37 cellular contexts compared by ENCODE assay signal in genomic region chr3:58986654-58987053, GRCh38.
DNase-seq lines count a peak whose midpoint lies in the region; ATAC-seq, FAIRE-seq and TF ChIP-seq lines count a peak whose summit lies in the region.
"Had no signal": no experiment of that assay in that cellular context is flagged by ENCODE, and none has a peak within 500 bp of the region (broad histone marks: within the 10 kb centered on the region; RNA-seq: fewer than 3 reads in every experiment).

No MANE protein-coding gene starts in this region.

- BruUV-seq in K562 (replicated peaks; lab: Mats Ljungman, UMichigan) = no TSS peak

- peak overlapping the region; percentile 49 for H3K4me3 ChIP-seq in adipocyte (ENCODE audit: low read length)
- H3K4me3 ChIP-seq in astrocyte (ENCODE audit: insufficient read depth, low read depth, low read length) = no peak overlapping the region
- H3K4me3 ChIP-seq in K562 = no peak overlapping the region
- no peak overlapping the region for H3K4me3 ChIP-seq in effector memory CD4-positive, alpha-beta T cell (ENCODE audit: insufficient read depth, low read depth, low read length, poor library complexity, severe bottlenecking)
- H3K4me3 ChIP-seq in stomach = no peak overlapping the region
- H3K4me3 ChIP-seq: A549; BLaER1; BLaER1 treated with 17β-estradiol and CSF1 and Interleukin-3, amounts not matched to agents 10 nM and 100 nM had no signal

- no peak overlapping the region for H3K4me3 Mint-ChIP-seq in astrocyte (ENCODE audit: unreplicated experiment)
- H3K4me3 Mint-ChIP-seq: B cell; CD14-positive monocyte; CD4-positive, alpha-beta memory T cell; CD4-positive, alpha-beta T cell; CD4-positive, CD25-positive, alpha-beta regulatory T cell; CD8-positive, alpha-beta memory T cell; CD8-positive, alpha-beta T cell had no signal

- no peak for ATAC-seq in K562
- ATAC-seq: A549; CD8-positive, alpha-beta T cell had no signal

- no peak for TF ChIP-seq RAD21 in K562 (CRISPR knock-in tag; conservative IDR thresholded peaks at IDR 0.05 in 1 of 2, IDR thresholded peaks at IDR 0.05 in 1 of 2)

- H2AFZ ChIP-seq in astrocyte (ENCODE audit: low read depth, low read length) (no peak overlapping the region), K562 (ENCODE audit: low read depth, low read length) (no peak overlapping the region)

- no peak overlapping the region for H3K27ac Mint-ChIP-seq in astrocyte (ENCODE audit: unreplicated experiment)
- H3K27ac Mint-ChIP-seq: B cell; CD14-positive monocyte; CD4-positive, alpha-beta memory T cell; CD4-positive, alpha-beta T cell; CD4-positive, CD25-positive, alpha-beta regulatory T cell; CD8-positive, alpha-beta memory T cell; CD8-positive, alpha-beta T cell had no signal

- POLR2A ChIA-PET in K562 (lab: Yijun Ruan, JAX) = interaction anchor here (0.6 to 1.3 kb wide), 3 partner anchors 8 to 16 kb away, joined by 3 to 4 read pairs (median 3); no protein-coding TSS in a partner anchor

- FAIRE-seq in GM19239 (lab: Jason Lieb, UNC) = peak; percentile 23
- peak; percentile 9 for FAIRE-seq in astrocyte (lab: Jason Lieb, UNC)
- FAIRE-seq in K562 (lab: Jason Lieb, UNC) = no peak
- FAIRE-seq: A204.1, A549, D721Med had no signal

- in situ Hi-C loops in K562 (cut with MboI) = no loop called here

- no peak for TF ChIP-seq EP300 in K562 (IDR thresholded peaks at IDR 0.05; ENCODE audit: low read length)
- TF ChIP-seq EP300 in stomach (IDR thresholded peaks at IDR 0.05) = no peak

- no peaks in the 10 kb centered on the region for H3K4me1 Mint-ChIP-seq in astrocyte (ENCODE audit: low read depth, unreplicated experiment)
- H3K4me1 Mint-ChIP-seq: B cell; CD14-positive monocyte; CD4-positive, alpha-beta memory T cell; CD4-positive, CD25-positive, alpha-beta regulatory T cell; CD8-positive, alpha-beta memory T cell had no signal

- H3K79me2 ChIP-seq in astrocyte (ENCODE audit: insufficient read depth, low read length) = no peaks in the 10 kb centered on the region
- no peaks in the 10 kb centered on the region for H3K79me2 ChIP-seq in K562 (ENCODE audit: control insufficient read depth, insufficient read depth, low read length)

- peaks cover 2% of the 10 kb centered on the region for H3K36me3 Mint-ChIP-seq in astrocyte (ENCODE audit: low read depth, unreplicated experiment)
- H3K36me3 Mint-ChIP-seq: CD14-positive monocyte; CD4-positive, alpha-beta memory T cell; CD4-positive, CD25-positive, alpha-beta regulatory T cell; CD8-positive, alpha-beta memory T cell; CD8-positive, alpha-beta T cell had no signal

- CTCF ChIA-PET in K562 (lab: Yijun Ruan, JAX; ENCODE audit: low intra/inter-chr PET ratio) = no interaction called here

- whole genome bisulfite sequencing in K562 (ENCODE audit: insufficient coverage, low coverage, missing lambda C conversion rate) = 7% methylated on average over 3 of the region's 4 CpGs
- 75 to 85% (median 81%) methylated on average over 4 of the region's 4 CpGs for WGBS in stomach, 5 donors

- H3K27ac ChIP-seq in astrocyte (ENCODE audit: low read depth, low read length) (no peak overlapping the region), K562 (ENCODE audit: extremely low read depth, low read depth, low read length) (no peak overlapping the region), stomach (no peak overlapping the region)
- H3K27ac ChIP-seq in effector memory CD4-positive, alpha-beta T cell (ENCODE audit: insufficient read depth, low read length, poor library complexity, severe bottlenecking) = no peak overlapping the region
- H3K27ac ChIP-seq: 22Rv1; A549; BLaER1; BLaER1 treated with 17β-estradiol and CSF1 and Interleukin-3, amounts not matched to agents 10 nM and 100 nM; C4-2B had no signal

- intact Hi-C loops in K562 (cut with micrococcal nuclease) (no loop called here), stomach (cut with DNase I; ENCODE audit: low total_unique reads) (no loop called here)

- DNase-seq in GM19239 (ENCODE audit: insufficient read length, low spot score) = no peak
- no peak for DNase-seq in adipocyte (ENCODE audit: low read depth)
- no peak for DNase-seq in astrocyte (ENCODE audit: low read depth)
- no peak for DNase-seq in K562 (ENCODE audit: extremely low read depth in 1 of 4, low spot score in 3 of 4)
- no peak for DNase-seq in NCI-H345 (lab: John Stamatoyannopoulos, UW)
- no peak for DNase-seq in effector memory CD4-positive, alpha-beta T cell
- no peak for DNase-seq in NCI-H2171 (lab: John Stamatoyannopoulos, UW)
- no peak for DNase-seq in stomach
- DNase-seq: 8988T; ACHN; AML-193; BE2C; C1 segment of cervical spinal cord; Caco-2; Calu3; CD4-positive, alpha-beta memory T cell; CD4-positive, alpha-beta T cell; CD4-positive, CD25-positive, alpha-beta regulatory T cell; CD8-positive, alpha-beta memory T cell; CD8-positive, alpha-beta T cell; COR-L47; DMS 273 treated with DMSO at 0.1 percent for 48 hours; DMS153; DMS53; DMS79; DMS79 treated with DMSO at 0.1 percent for 48 hours; DND-41; EL had no signal

- TF ChIP-seq CTCF in astrocyte (IDR thresholded peaks at IDR 0.05; ENCODE audit: insufficient read depth, low read depth, low read length) = no peak
- TF ChIP-seq CTCF in K562 (IDR thresholded peaks at IDR 0.05 in 2 of 3, conservative IDR thresholded peaks at IDR 0.05 in 1 of 3; ENCODE audit: insufficient read depth in 2 of 3, low read depth in 1 of 3, low read length in 3 of 3) = no peak
- TF ChIP-seq CTCF in stomach (IDR thresholded peaks at IDR 0.05) = no peak

- TF ChIP-seq POLR2A in K562 (conservative IDR thresholded peaks at IDR 0.05) (no peak), stomach (IDR thresholded peaks at IDR 0.05) (no peak)

- no peaks in the 10 kb centered on the region for H3K9me1 ChIP-seq in K562 (ENCODE audit: control insufficient read depth, insufficient read depth, low read length)

- no peak overlapping the region for H3K4me2 ChIP-seq in astrocyte (ENCODE audit: low read length)
- no peak overlapping the region for H3K4me2 ChIP-seq in K562 (ENCODE audit: insufficient read depth, low read length)
- H3K4me2 ChIP-seq: A549; BLaER1; BLaER1 treated with 17β-estradiol and CSF1 and Interleukin-3, amounts not matched to agents 10 nM and 100 nM had no signal

- H3K4me1 ChIP-seq in adipocyte (ENCODE audit: control insufficient read depth, insufficient read depth, low read length) (peaks cover 19% of the 10 kb centered on the region), astrocyte (ENCODE audit: insufficient read depth, low read length) (peaks cover 13% of the 10 kb centered on the region), K562 (replicated peaks in 1 of 2; ENCODE audit: control insufficient read depth in 2 of 2, insufficient read depth in 2 of 2, low read length in 2 of 2) (no peaks in the 10 kb centered on the region), stomach (no peaks in the 10 kb centered on the region)
- H3K4me1 ChIP-seq in effector memory CD4-positive, alpha-beta T cell (ENCODE audit: control insufficient read depth, insufficient read depth, low read length, poor library complexity, severe bottlenecking) = no peaks in the 10 kb centered on the region
- H3K4me1 ChIP-seq: A549, BE2C, BLaER1, Caco-2 had no signal

- H3K9me3 Mint-ChIP-seq in astrocyte (ENCODE audit: unreplicated experiment) = peaks cover 3% of the 10 kb centered on the region
- H3K9me3 Mint-ChIP-seq: CD14-positive monocyte; CD4-positive, alpha-beta T cell; CD8-positive, alpha-beta T cell had no signal

- H3K9me3 ChIP-seq in adipocyte (ENCODE audit: control insufficient read depth, low read length) (peaks cover 8% of the 10 kb centered on the region), astrocyte (ENCODE audit: insufficient read depth, low read depth, low read length) (no peaks in the 10 kb centered on the region), K562 (replicated peaks; ENCODE audit: control insufficient read depth, insufficient read depth, low read depth, low read length) (no peaks in the 10 kb centered on the region), stomach (peaks cover 0 to 10% (median 7%) of the 10 kb centered on the region in 4 donors)
- H3K9me3 ChIP-seq in effector memory CD4-positive, alpha-beta T cell (ENCODE audit: control insufficient read depth, low read length) = no peaks in the 10 kb centered on the region
- H3K9me3 ChIP-seq: BE2C, Caco-2 had no signal

- no peak overlapping the region for H3K9ac ChIP-seq in adipocyte (ENCODE audit: low read length)
- no peak overlapping the region for H3K9ac ChIP-seq in astrocyte (ENCODE audit: low read length)
- no peak overlapping the region for H3K9ac ChIP-seq in K562 (ENCODE audit: insufficient read depth in 1 of 2, low read depth in 2 of 2, low read length in 2 of 2)
- H3K9ac ChIP-seq: BLaER1; BLaER1 treated with 17β-estradiol and CSF1 and Interleukin-3, amounts not matched to agents 10 nM and 100 nM had no signal

- no peaks in the 10 kb centered on the region for H3K36me3 ChIP-seq in adipocyte (ENCODE audit: control insufficient read depth, insufficient read depth, low read length, severe bottlenecking)
- no peaks in the 10 kb centered on the region for H3K36me3 ChIP-seq in astrocyte (ENCODE audit: insufficient read depth, low read length)
- no peaks in the 10 kb centered on the region for H3K36me3 ChIP-seq in K562 (ENCODE audit: control insufficient read depth, insufficient read depth, low read length)
- H3K36me3 ChIP-seq in effector memory CD4-positive, alpha-beta T cell (ENCODE audit: control insufficient read depth, insufficient read depth, low read length) = no peaks in the 10 kb centered on the region
- H3K36me3 ChIP-seq in stomach = no peaks in the 10 kb centered on the region
- H3K36me3 ChIP-seq: BE2C had no signal

- H4K20me1 ChIP-seq in astrocyte (ENCODE audit: insufficient read depth, low read length) (no peaks in the 10 kb centered on the region), K562 (replicated peaks; ENCODE audit: control insufficient read depth, insufficient read depth, low read length) (no peaks in the 10 kb centered on the region)
- H4K20me1 ChIP-seq: BLaER1; BLaER1 treated with 17β-estradiol and CSF1 and Interleukin-3, amounts not matched to agents 10 nM and 100 nM had no signal

- H3K27me3 Mint-ChIP-seq in astrocyte (ENCODE audit: low read depth, unreplicated experiment) = no peaks in the 10 kb centered on the region
- H3K27me3 Mint-ChIP-seq: B cell; CD4-positive, CD25-positive, alpha-beta regulatory T cell had no signal

- H3K27me3 ChIP-seq in adipocyte (replicated peaks; ENCODE audit: control insufficient read depth, insufficient read depth, low read length) (no peaks in the 10 kb centered on the region), astrocyte (ENCODE audit: insufficient read depth, low read length) (no peaks in the 10 kb centered on the region), K562 (ENCODE audit: control insufficient read depth in 2 of 2, insufficient read depth in 2 of 2, low read length in 2 of 2) (no peaks in the 10 kb centered on the region), stomach (no peaks in the 10 kb centered on the region)
- H3K27me3 ChIP-seq in effector memory CD4-positive, alpha-beta T cell (replicated peaks; ENCODE audit: control insufficient read depth, insufficient read depth, low read length, poor library complexity, severe bottlenecking) = no peaks in the 10 kb centered on the region
- H3K27me3 ChIP-seq: BE2C; BLaER1; BLaER1 treated with 17β-estradiol and CSF1 and Interleukin-3, amounts not matched to agents 10 nM and 100 nM had no signal

TF ChIP-seq in K562, 482 proteins besides CTCF, POLR2A, EP300 and RAD21 (continues in another document):
- no peak for TF ChIP-seq TBP (optimal IDR thresholded peaks at IDR 0.05; ENCODE audit: low read depth, low read length)
- TF ChIP-seq POLR2AphosphoS2 (IDR thresholded peaks at IDR 0.05; ENCODE audit: low read length) = no peak
- TF ChIP-seq CREM (IDR thresholded peaks at IDR 0.05; ENCODE audit: low read depth) = no peak
